ENCODE assay signal across 22 cellular contexts in genomic region chr12:8566525-8566924, GRCh38. TPM values are rescaled to one million over a fixed set of nuclear protein-coding genes. Genes with fewer than 3 reads are reported as not detected.
DNase-seq lines count a peak whose midpoint lies in the region; ATAC-seq, FAIRE-seq and TF ChIP-seq lines count a peak whose summit lies in the region.
"Had no signal": no experiment of that assay in that cellular context is flagged by ENCODE, and none has a peak within 500 bp of the region (broad histone marks: within the 10 kb centered on the region; RNA-seq: fewer than 3 reads in every experiment).

No MANE protein-coding gene starts in this region.

- H3K4me3 Mint-ChIP-seq in MCF 10A (ENCODE audit: unreplicated experiment): no peak overlapping the region

- no peaks in the 10 kb centered on the region for H3K27me3 Mint-ChIP-seq in MCF 10A (ENCODE audit: insufficient read depth, unreplicated experiment)

- no peak for TF ChIP-seq POLR2A in breast epithelium (IDR thresholded peaks at IDR 0.05)
- TF ChIP-seq POLR2A in K562 (conservative IDR thresholded peaks at IDR 0.05): no peak
- TF ChIP-seq POLR2A in stomach (IDR thresholded peaks at IDR 0.05): no peak

- no peak overlapping the region for H3K4me2 ChIP-seq in K562 (ENCODE audit: insufficient read depth, low read length)
- H3K4me2 ChIP-seq: A549, BLaER1 had no signal

- in situ Hi-C loops in K562 (cut with MboI): no loop called here

- ATAC-seq in K562 (no peak), HG03175 (IDR thresholded peaks at IDR 0.05; ENCODE audit: unreplicated experiment) (no peak)
- ATAC-seq: Right ventricle myocardium inferior had no signal

- H3K27me3 ChIP-seq in breast epithelium: no peaks in the 10 kb centered on the region
- H3K27me3 ChIP-seq in K562 (ENCODE audit: control insufficient read depth in 2 of 2, insufficient read depth in 2 of 2, low read length in 2 of 2): peaks cover 0 to 4% of the 10 kb centered on the region in 2 experiments; a peak in 1 of 5 replicates
- H3K27me3 ChIP-seq in stomach: no peaks in the 10 kb centered on the region
- H3K27me3 ChIP-seq: BLaER1 had no signal

- no peaks in the 10 kb centered on the region for H3K36me3 Mint-ChIP-seq in MCF 10A (ENCODE audit: insufficient read depth, unreplicated experiment)

- TF ChIP-seq EP300 in K562 (IDR thresholded peaks at IDR 0.05; ENCODE audit: low read length) (no peak), stomach (IDR thresholded peaks at IDR 0.05) (no peak)

- H2AFZ ChIP-seq in K562 (ENCODE audit: low read depth, low read length): no peak overlapping the region

- H3K4me1 ChIP-seq in breast epithelium (no peaks in the 10 kb centered on the region), K562 (replicated peaks in 1 of 2; ENCODE audit: control insufficient read depth in 2 of 2, insufficient read depth in 2 of 2, low read length in 2 of 2) (no peaks in the 10 kb centered on the region; a peak in 1 of 5 replicates), stomach (no peaks in the 10 kb centered on the region)
- H3K4me1 ChIP-seq: A549, BLaER1 had no signal

- H3K9me1 ChIP-seq in K562 (ENCODE audit: control insufficient read depth, insufficient read depth, low read length): no peaks in the 10 kb centered on the region

- no peak for TF ChIP-seq RAD21 in K562 (CRISPR knock-in tag; conservative IDR thresholded peaks at IDR 0.05 in 1 of 2, IDR thresholded peaks at IDR 0.05 in 1 of 2)

- H3K27ac Mint-ChIP-seq in MCF 10A (ENCODE audit: low read depth, unreplicated experiment): no peak overlapping the region

- H3K9me3 ChIP-seq in breast epithelium: peaks cover 13 to 32% of the 10 kb centered on the region in 2 donors
- H3K9me3 ChIP-seq in K562 (replicated peaks; ENCODE audit: control insufficient read depth, insufficient read depth, low read depth, low read length): no peaks in the 10 kb centered on the region
- H3K9me3 ChIP-seq in stomach: peaks cover 4 to 24% (median 8%) of the 10 kb centered on the region in 4 donors

- POLR2A ChIA-PET in MCF 10A (lab: Yijun Ruan, JAX): interaction anchor here (0.5 kb wide), 1 partner anchor 410 kb away, joined by 4 read pairs; no protein-coding TSS in a partner anchor
- POLR2A ChIA-PET in K562 (lab: Yijun Ruan, JAX): no interaction called here

- CTCF ChIA-PET in MCF 10A (lab: Yijun Ruan, JAX): interaction anchor here (0.8 to 3.3 kb wide), 2 partner anchors 10 to 23 kb away, joined by 3 to 23 read pairs; no protein-coding TSS in a partner anchor
- CTCF ChIA-PET in K562 (lab: Yijun Ruan, JAX; ENCODE audit: low intra/inter-chr PET ratio): no interaction called here

- no peak for TF ChIP-seq CTCF in MCF 10A (IDR thresholded peaks at IDR 0.05; ENCODE audit: unreplicated experiment)
- no peak for TF ChIP-seq CTCF in breast epithelium (IDR thresholded peaks at IDR 0.05)
- TF ChIP-seq CTCF in K562 (IDR thresholded peaks at IDR 0.05 in 2 of 3, conservative IDR thresholded peaks at IDR 0.05 in 1 of 3; ENCODE audit: insufficient read depth in 2 of 3, low read depth in 1 of 3, low read length in 3 of 3): no peak
- TF ChIP-seq CTCF in fibroblast of the aortic adventitia (IDR thresholded peaks at IDR 0.05; ENCODE audit: insufficient read depth, low read length): peak; percentile 2
- no peak for TF ChIP-seq CTCF in stomach (IDR thresholded peaks at IDR 0.05)

- H3K79me2 ChIP-seq in K562 (ENCODE audit: control insufficient read depth, insufficient read depth, low read length): no peaks in the 10 kb centered on the region

- H3K36me3 ChIP-seq in breast epithelium (no peaks in the 10 kb centered on the region), K562 (ENCODE audit: control insufficient read depth, insufficient read depth, low read length) (no peaks in the 10 kb centered on the region), stomach (no peaks in the 10 kb centered on the region)
- H3K36me3 ChIP-seq: BLaER1 had no signal

- H3K4me3 ChIP-seq in breast epithelium: no peak overlapping the region
- H3K4me3 ChIP-seq in K562: no peak overlapping the region
- H3K4me3 ChIP-seq in fibroblast of the aortic adventitia (ENCODE audit: low read depth, low read length): no peak overlapping the region
- peak overlapping the region in 1 of 4 donors; percentile 0 for H3K4me3 ChIP-seq in stomach
- H3K4me3 ChIP-seq: A549, BLaER1 had no signal

- H3K27ac ChIP-seq in breast epithelium: no peak overlapping the region
- H3K27ac ChIP-seq in K562 (ENCODE audit: extremely low read depth, low read depth, low read length): no peak overlapping the region
- H3K27ac ChIP-seq in stomach: peak overlapping the region in 2 of 5 donors; percentile 49 to 60
- H3K27ac ChIP-seq: A549, BLaER1 had no signal

- H4K20me1 ChIP-seq in K562 (replicated peaks; ENCODE audit: control insufficient read depth, insufficient read depth, low read length): no peaks in the 10 kb centered on the region
- H4K20me1 ChIP-seq: BLaER1 had no signal

- no peak overlapping the region for H3K9ac ChIP-seq in K562 (ENCODE audit: insufficient read depth in 1 of 2, low read depth in 2 of 2, low read length in 2 of 2)
- H3K9ac ChIP-seq: BLaER1 had no signal

- intact Hi-C loops in MCF 10A (cut with micrococcal nuclease) (no loop called here), breast epithelium (cut with DNase I; ENCODE audit: low total_unique reads) (no loop called here), K562 (cut with micrococcal nuclease) (no loop called here), stomach (cut with DNase I; ENCODE audit: low total_unique reads) (no loop called here)

- H3K4me1 Mint-ChIP-seq in MCF 10A (ENCODE audit: insufficient read depth, unreplicated experiment): no peaks in the 10 kb centered on the region

- peak; percentile 9 for DNase-seq in MCF 10A (ENCODE audit: unreplicated experiment)
- no peak for DNase-seq in breast epithelium (ENCODE audit: low spot score in 2 of 2)
- peak in 1 of 4 experiments; percentile 6 for DNase-seq in K562 (ENCODE audit: extremely low read depth in 1 of 4, low spot score in 3 of 4)
- DNase-seq in fibroblast of the aortic adventitia (ENCODE audit: low read depth): no peak
- no peak for DNase-seq in urothelium cell line (ENCODE audit: low spot score)
- DNase-seq in HT-29 (ENCODE audit: low spot score): no peak
- no peak for DNase-seq in stomach
- DNase-seq: GDM1, HCEC 1CT, KG1, NCI-H1436, NCI-H1930, NCI-H2171, NCI-H526 treated with DMSO at 0.1 percent for 48 hours, SW 1271 had no signal

- H3K9me3 Mint-ChIP-seq in MCF 10A (ENCODE audit: unreplicated experiment): peaks cover 11% of the 10 kb centered on the region

- FAIRE-seq in K562 (lab: Jason Lieb, UNC): no peak
- FAIRE-seq in urothelium cell line (lab: Jason Lieb, UNC): peak; percentile 58
- FAIRE-seq: A549, RCC 7860 had no signal

- BruUV-seq in MCF 10A (replicated peaks; lab: Mats Ljungman, UMichigan) (no TSS peak), K562 (replicated peaks; lab: Mats Ljungman, UMichigan) (no TSS peak)

RNA-seq across cellular contexts. Expression of gene CLEC4E, which starts 25.8 kb away (rescaled TPM):
- total RNA-seq in MCF 10A (2022): not detected in 2 replicates
- 10 to 100 TPM in 1 of 3 donors, 1 to 10 TPM in 2; 2.0 to 15.5 (median 2.3) TPM for total RNA-seq in breast epithelium
- total RNA-seq in K562 (2011; cell fraction: chromatin; rRNA removed; ENCODE audit: low replicate concordance): not detected in 2 replicates
- total RNA-seq in K562 (2011; cell fraction: nucleolus; rRNA removed): not detected in 2 replicates
- total RNA-seq in K562 (2011; cell fraction: nucleoplasm; rRNA removed): not detected in 2 replicates
- total RNA-seq in K562 (2014; rRNA removed): not detected in 2 replicates
- total RNA-seq in K562 (2014; rRNA removed; fragmentation: Illumina TruSeq; extraction: Trizol): not detected in 2 replicates
- total RNA-seq in K562 (2015; rRNA removed; fragmentation: Illumina TruSeq; extraction: Trizol): not detected in 2 replicates
- total RNA-seq in K562 (2021): not detected in 2 replicates
- polyA plus RNA-seq in K562 (2011; rRNA removed): not detected in 2 replicates
- not detected in 2 replicates for polyA plus RNA-seq in K562 (2011; cell fraction: cytosol; rRNA removed)
- polyA plus RNA-seq in K562 (2011; cell fraction: nucleus; rRNA removed): not detected in 2 replicates
- polyA plus RNA-seq in K562 (2012): not detected in 2 replicates
- polyA plus RNA-seq in K562 (2014; fragmentation: Illumina TruSeq; extraction: Trizol): not detected in 2 replicates
- polyA plus RNA-seq in K562 (2014; fragmentation: Nextera tagmentation; extraction: Ambion mirVana): not detected
- polyA plus RNA-seq in K562 (2014; rRNA removed): not detected in 2 replicates
- not detected in 2 replicates for polyA minus RNA-seq in K562 (2011; rRNA and poly(A)+ RNA removed)
- not detected in 2 replicates for polyA minus RNA-seq in K562 (2011; cell fraction: cytosol; rRNA and poly(A)+ RNA removed)
- not detected in 2 replicates for polyA minus RNA-seq in K562 (2011; cell fraction: nucleus; rRNA and poly(A)+ RNA removed)
- total RNA-seq in fibroblast of the aortic adventitia (ENCODE audit: low replicate concordance): not detected in 2 replicates
- not detected in 2 replicates for total RNA-seq in HT-29 (2014; rRNA removed; shearing (Covaris generic))
- total RNA-seq in stomach: 1 to 10 TPM in 2 of 5 donors, not detected in 3; 1.2 to 5.1 TPM
- polyA plus RNA-seq in stomach: 1 to 10 TPM; 1.3 to 2.9 (median 1.7) TPM
- total RNA-seq: OCI-LY7, SK-MEL-5 had no signal

RNA-seq across cellular contexts. Expression of gene AICDA, which starts 46.1 kb away (rescaled TPM):
- total RNA-seq in MCF 10A (2022) (not detected in 2 replicates), breast epithelium (under 1 TPM in 1 of 3 donors, not detected in 2; 0.96 TPM), K562 (2014; rRNA removed) (not detected in 2 replicates), K562 (2014; rRNA removed; fragmentation: Illumina TruSeq; extraction: Trizol) (not detected in 2 replicates), K562 (2015; rRNA removed; fragmentation: Illumina TruSeq; extraction: Trizol) (not detected in 2 replicates), K562 (2021) (0.11 TPM in 1 of 2 replicates, not detected in the other), fibroblast of the aortic adventitia (ENCODE audit: low replicate concordance) (not detected in 2 replicates), stomach (under 1 TPM in 1 of 5 donors, not detected in 4; 0.37 TPM)
- total RNA-seq in K562 (2011; cell fraction: chromatin; rRNA removed; ENCODE audit: low replicate concordance): not detected in 2 replicates
- not detected in 2 replicates for total RNA-seq in K562 (2011; cell fraction: nucleolus; rRNA removed)
- not detected in 2 replicates for total RNA-seq in K562 (2011; cell fraction: nucleoplasm; rRNA removed)
- polyA plus RNA-seq in K562 (2011; rRNA removed) (not detected in 2 replicates), K562 (2014; fragmentation: Illumina TruSeq; extraction: Trizol) (not detected in 2 replicates), K562 (2014; fragmentation: Nextera tagmentation; extraction: Ambion mirVana) (not detected), K562 (2014; rRNA removed) (not detected in 2 replicates), stomach (under 1 TPM in 1 of 3 donors, not detected in 2; 0.18 TPM)
- not detected in 2 replicates for polyA plus RNA-seq in K562 (2011; cell fraction: cytosol; rRNA removed)
- not detected in 2 replicates for polyA plus RNA-seq in K562 (2011; cell fraction: nucleus; rRNA removed)
- not detected in 2 replicates for polyA plus RNA-seq in K562 (2012)
- polyA minus RNA-seq in K562 (2011; rRNA and poly(A)+ RNA removed): not detected in 2 replicates
- polyA minus RNA-seq in K562 (2011; cell fraction: cytosol; rRNA and poly(A)+ RNA removed): not detected in 2 replicates
- not detected in 2 replicates for polyA minus RNA-seq in K562 (2011; cell fraction: nucleus; rRNA and poly(A)+ RNA removed)
- total RNA-seq in HT-29 (2014; rRNA removed; shearing (Covaris generic)): not detected in 2 replicates

RNA-seq across cellular contexts. Expression of gene CLEC4D, which starts 53.2 kb away (rescaled TPM):
- total RNA-seq in MCF 10A (2022) (not detected in 2 replicates), breast epithelium (under 1 TPM; 0.15 to 0.48 (median 0.33) TPM), K562 (2014; rRNA removed) (not detected in 2 replicates), K562 (2014; rRNA removed; fragmentation: Illumina TruSeq; extraction: Trizol) (not detected in 2 replicates), K562 (2015; rRNA removed; fragmentation: Illumina TruSeq; extraction: Trizol) (not detected in 2 replicates), K562 (2021) (not detected in 2 replicates), fibroblast of the aortic adventitia (ENCODE audit: low replicate concordance) (not detected in 2 replicates), stomach (1 to 10 TPM in 1 of 5 donors, not detected in 4; 1.8 TPM)
- total RNA-seq in K562 (2011; cell fraction: chromatin; rRNA removed; ENCODE audit: low replicate concordance): not detected in 2 replicates
- not detected in 2 replicates for total RNA-seq in K562 (2011; cell fraction: nucleolus; rRNA removed)
- total RNA-seq in K562 (2011; cell fraction: nucleoplasm; rRNA removed): not detected in 2 replicates
- polyA plus RNA-seq in K562 (2011; rRNA removed) (not detected in 2 replicates), K562 (2014; fragmentation: Illumina TruSeq; extraction: Trizol) (not detected in 2 replicates), K562 (2014; fragmentation: Nextera tagmentation; extraction: Ambion mirVana) (not detected), K562 (2014; rRNA removed) (not detected in 2 replicates), stomach (under 1 TPM in 2 of 3 donors, not detected in 1; 0.19 to 0.20 TPM)
- polyA plus RNA-seq in K562 (2011; cell fraction: cytosol; rRNA removed): not detected in 2 replicates
- not detected in 2 replicates for polyA plus RNA-seq in K562 (2011; cell fraction: nucleus; rRNA removed)
- not detected in 2 replicates for polyA plus RNA-seq in K562 (2012)
- not detected in 2 replicates for polyA minus RNA-seq in K562 (2011; rRNA and poly(A)+ RNA removed)
- polyA minus RNA-seq in K562 (2011; cell fraction: cytosol; rRNA and poly(A)+ RNA removed): not detected in 2 replicates
- not detected in 2 replicates for polyA minus RNA-seq in K562 (2011; cell fraction: nucleus; rRNA and poly(A)+ RNA removed)
- not detected in 2 replicates for total RNA-seq in HT-29 (2014; rRNA removed; shearing (Covaris generic))
- total RNA-seq: OCI-LY7, SK-MEL-5 had no signal
- polyA plus RNA-seq: A549 had no signal
